ENCODE assay signal across 8 cellular contexts in the genomic region with DNA sequence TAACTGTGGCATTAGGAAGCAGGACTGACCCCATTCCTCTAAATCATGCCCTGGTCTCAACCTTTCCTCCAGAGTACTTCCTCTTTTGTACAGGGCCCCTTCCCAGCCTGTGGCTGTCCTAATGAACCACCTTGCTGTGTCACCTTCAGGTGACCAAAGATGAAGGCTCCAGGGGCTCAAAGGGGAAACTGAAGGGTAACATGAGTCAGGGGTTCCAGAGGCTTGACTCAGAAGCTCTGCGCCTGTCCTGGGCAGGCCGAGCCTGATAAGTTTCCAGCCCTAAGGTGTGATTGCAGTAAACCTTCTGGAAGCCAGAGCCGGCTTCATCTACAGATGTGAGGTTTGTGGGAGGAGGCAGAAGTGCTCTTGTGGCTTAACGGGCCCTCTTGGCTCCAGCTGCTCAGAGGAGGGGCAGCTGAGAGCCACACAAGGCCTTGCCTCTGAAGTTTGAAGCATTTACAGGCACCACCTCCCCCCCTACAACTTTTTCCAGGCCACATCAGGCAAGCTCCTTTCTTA.
DNase-seq lines count a peak whose midpoint lies in the region; ATAC-seq and TF ChIP-seq lines count a peak whose summit lies in the region.

No MANE protein-coding gene starts in this region.

- POLR2A ChIA-PET in WTC11 (lab: Charles Lee): no interaction called here

- no peak for DNase-seq in SK-N-MC (ENCODE audit: low read depth, low spot score)
- peak; percentile 86 for DNase-seq in stimulated activated CD4-positive, alpha-beta T cell treated with anti-CD3 and anti-CD28 coated beads, Interleukin-15, amount 100 ng/mL, for 24 hours
- no peak for DNase-seq in WTC11 (ENCODE audit: low spot score)
- no peak for DNase-seq in NCI-H748 treated with DMSO at 0.1 percent for 48 hours (lab: John Stamatoyannopoulos, UW)
- no peak for DNase-seq in activated gamma-delta T cell treated with Interleukin-2 at 50 U/mL for 16 hours

- CTCF ChIA-PET in WTC11 (lab: Charles Lee): interaction anchor here (0.7 to 1.0 kb wide), 3 partner anchors 26 to 293 kb away, joined by 3 read pairs; no protein-coding TSS in a partner anchor

- no peaks in the 10 kb centered on the region for H3K27me3 Mint-ChIP-seq in brain
- H3K27me3 Mint-ChIP-seq in WTC11 (ENCODE audit: low read depth): no peaks in the 10 kb centered on the region

- H3K27ac Mint-ChIP-seq in brain (peak overlapping the region in 4 of 5 experiments; percentile 37 to 86 (median 58)), WTC11 (no peak overlapping the region)

- H3K9me3 Mint-ChIP-seq in brain (no peaks in the 10 kb centered on the region), WTC11 (no peaks in the 10 kb centered on the region)

- H3K36me3 ChIP-seq in SK-N-MC (ENCODE audit: insufficient read depth, low read length): no peaks in the 10 kb centered on the region

- H3K4me3 Mint-ChIP-seq in brain: no peak overlapping the region
- no peak overlapping the region for H3K4me3 Mint-ChIP-seq in WTC11

- H3K9ac ChIP-seq in SK-N-MC (ENCODE audit: insufficient read length): peak overlapping the region; percentile 20

- H3K36me3 Mint-ChIP-seq in brain (peaks cover 21% of the 10 kb centered on the region), WTC11 (no peaks in the 10 kb centered on the region)

- TF ChIP-seq CTCF in brain (conservative IDR thresholded peaks at IDR 0.05) (no peak), WTC11 (IDR thresholded peaks at IDR 0.05) (no peak)

- ATAC-seq in GM19023 (IDR thresholded peaks at IDR 0.05; ENCODE audit: unreplicated experiment) (peak; percentile 75), HG02973 (IDR thresholded peaks at IDR 0.05; ENCODE audit: unreplicated experiment) (peak; percentile 54), WTC11 (no peak)

- no peaks in the 10 kb centered on the region for H3K9me3 ChIP-seq in SK-N-MC (ENCODE audit: low read depth, low read length)

- no peak overlapping the region for H3K4me3 ChIP-seq in SK-N-MC

- H3K4me1 Mint-ChIP-seq in brain (peaks cover 67% of the 10 kb centered on the region), WTC11 (peaks cover 2% of the 10 kb centered on the region; the same call in 1 of the 2 replicates)

- H3K27ac ChIP-seq in SK-N-MC: no peak overlapping the region

TF ChIP-seq in WTC11, 78 proteins besides CTCF, POLR2A, EP300 and RAD21:
- TF ChIP-seq NR3C1 (CRISPR knock-in tag; conservative IDR thresholded peaks at IDR 0.05; ENCODE audit: low read depth) (no peak), PRRX2 (CRISPR knock-in tag; IDR thresholded peaks at IDR 0.05) (no peak), ZNF232 (CRISPR knock-in tag; IDR thresholded peaks at IDR 0.05) (no peak)
- TF ChIP-seq, protein P1, sequence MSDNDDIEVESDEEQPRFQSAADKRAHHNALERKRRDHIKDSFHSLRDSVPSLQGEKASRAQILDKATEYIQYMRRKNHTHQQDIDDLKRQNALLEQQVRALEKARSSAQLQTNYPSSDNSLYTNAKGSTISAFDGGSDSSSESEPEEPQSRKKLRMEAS (CRISPR knock-in tag; IDR thresholded peaks at IDR 0.05): no peak
